In genomic region chr5:80101993-80102392, GRCh38 we compare ENCODE assay signal across 18 cellular contexts.
DNase-seq lines count a peak whose midpoint lies in the region; ATAC-seq and TF ChIP-seq lines count a peak whose summit lies in the region.
"Had no signal": no experiment of that assay in that cellular context is flagged by ENCODE, and none has a peak within 500 bp of the region (broad histone marks: within the 10 kb centered on the region; RNA-seq: fewer than 3 reads in every experiment).

No MANE protein-coding gene starts in this region.

- H3K9me3 Mint-ChIP-seq in activated CD8-positive, alpha-beta T cell treated with anti-CD3 and anti-CD28 coated beads, Interleukin-2, amount 10 ng/mL, durations not matched to agents 7 days and 5 days (ENCODE audit: insufficient read depth) = no peaks in the 10 kb centered on the region
- H3K9me3 Mint-ChIP-seq: CD4-positive, alpha-beta T cell; H9 had no signal

- H3K27ac Mint-ChIP-seq in activated CD8-positive, alpha-beta T cell treated with anti-CD3 and anti-CD28 coated beads, Interleukin-2, amount 10 ng/mL, durations not matched to agents 7 days and 5 days = peak overlapping the region; percentile 11
- H3K27ac Mint-ChIP-seq: CD4-positive, alpha-beta T cell; H9; T-helper 2 cell treated with Interferon-gamma antibody and Interleukin-4, amounts not matched to agents 5 μg/mL and 100 μg/mL, for 36 hours had no signal

- no peak for TF ChIP-seq EP300 in ovary (IDR thresholded peaks at IDR 0.05)

- no peak overlapping the region for H3K27ac ChIP-seq in ovary

- no peaks in the 10 kb centered on the region for H3K27me3 Mint-ChIP-seq in activated CD8-positive, alpha-beta T cell treated with anti-CD3 and anti-CD28 coated beads, Interleukin-2, amount 10 ng/mL, durations not matched to agents 7 days and 5 days (ENCODE audit: low read depth)
- H3K27me3 Mint-ChIP-seq: CD4-positive, alpha-beta T cell had no signal

- peak; percentile 76 for DNase-seq in GM12865 (ENCODE audit: low read depth)
- DNase-seq in activated CD8-positive, alpha-beta T cell treated with anti-CD3 and anti-CD28 coated beads, Interleukin-2, amount 10 ng/mL, durations not matched to agents 7 days and 5 days = no peak
- no peak for DNase-seq in pons (ENCODE audit: low spot score)
- DNase-seq in ovary = no peak
- no peak for DNase-seq in DMS153 (lab: John Stamatoyannopoulos, UW)
- DNase-seq in mesenteric fat pad (ENCODE audit: low spot score) = no peak
- DNase-seq: AML-193; CD4-positive, alpha-beta T cell; DMS79 treated with DMSO at 0.1 percent for 48 hours; H9; IMR-90; NCI-H2107; NCI-H226; NCI-H526 treated with DMSO at 0.1 percent for 48 hours; RPMI8226 had no signal

- POLR2A ChIA-PET in activated CD8-positive, alpha-beta T cell treated with anti-CD3 and anti-CD28 coated beads, Interleukin-2, amount 10 ng/mL, durations not matched to agents 7 days and 5 days (lab: Charles Lee) = no interaction called here

- intact Hi-C loops in ovary (cut with DNase I) = loop anchor here in 1 of 4 donors (10.0 kb wide), 1 partner anchor 163 kb away; no protein-coding TSS in a partner anchor

- peaks cover 46% of the 10 kb centered on the region for H3K4me1 Mint-ChIP-seq in activated CD8-positive, alpha-beta T cell treated with anti-CD3 and anti-CD28 coated beads, Interleukin-2, amount 10 ng/mL, durations not matched to agents 7 days and 5 days (ENCODE audit: low read depth)

- H3K9me3 ChIP-seq in ovary = no peaks in the 10 kb centered on the region

- no peaks in the 10 kb centered on the region for H3K36me3 ChIP-seq in ovary

- ATAC-seq in GM18909 (IDR thresholded peaks at IDR 0.05; ENCODE audit: poor library complexity, unreplicated experiment) (peak; percentile 78), HG02763 (IDR thresholded peaks at IDR 0.05; ENCODE audit: unreplicated experiment) (peak; percentile 77)
- no peak for ATAC-seq in activated CD8-positive, alpha-beta T cell treated with anti-CD3 and anti-CD28 coated beads, Interleukin-2, amount 10 ng/mL, durations not matched to agents 7 days and 5 days

- H3K4me3 ChIP-seq in GM12865 (ENCODE audit: low read depth, low read length) (no peak overlapping the region), ovary (no peak overlapping the region)

- no peaks in the 10 kb centered on the region for H3K27me3 ChIP-seq in ovary

- CTCF ChIA-PET in activated CD8-positive, alpha-beta T cell treated with anti-CD3 and anti-CD28 coated beads, Interleukin-2, amount 10 ng/mL, durations not matched to agents 7 days and 5 days (lab: Charles Lee) = interaction anchor here (0.6 to 1.6 kb wide), 4 partner anchors 10 to 205 kb away, joined by 3 to 9 read pairs (median 3); no protein-coding TSS in a partner anchor

- peaks cover 2% of the 10 kb centered on the region for H3K36me3 Mint-ChIP-seq in activated CD8-positive, alpha-beta T cell treated with anti-CD3 and anti-CD28 coated beads, Interleukin-2, amount 10 ng/mL, durations not matched to agents 7 days and 5 days (ENCODE audit: low read depth)

- TF ChIP-seq POLR2A in ovary (IDR thresholded peaks at IDR 0.05) = no peak

- H3K4me3 Mint-ChIP-seq in activated CD8-positive, alpha-beta T cell treated with anti-CD3 and anti-CD28 coated beads, Interleukin-2, amount 10 ng/mL, durations not matched to agents 7 days and 5 days = no peak overlapping the region
- H3K4me3 Mint-ChIP-seq: CD4-positive, alpha-beta T cell; H9; T-helper 2 cell treated with Interferon-gamma antibody and Interleukin-4, amounts not matched to agents 5 μg/mL and 100 μg/mL, for 36 hours had no signal

- TF ChIP-seq CTCF in GM12865 (IDR thresholded peaks at IDR 0.05; ENCODE audit: insufficient read depth, low read depth, low read length, missing control alignments) = no peak
- no peak for TF ChIP-seq CTCF in ovary (IDR thresholded peaks at IDR 0.05)

- H3K4me1 ChIP-seq in ovary (ENCODE audit: insufficient read depth) = peaks cover 8% of the 10 kb centered on the region
